14 cellular contexts compared by ENCODE assay signal in the genomic region with DNA sequence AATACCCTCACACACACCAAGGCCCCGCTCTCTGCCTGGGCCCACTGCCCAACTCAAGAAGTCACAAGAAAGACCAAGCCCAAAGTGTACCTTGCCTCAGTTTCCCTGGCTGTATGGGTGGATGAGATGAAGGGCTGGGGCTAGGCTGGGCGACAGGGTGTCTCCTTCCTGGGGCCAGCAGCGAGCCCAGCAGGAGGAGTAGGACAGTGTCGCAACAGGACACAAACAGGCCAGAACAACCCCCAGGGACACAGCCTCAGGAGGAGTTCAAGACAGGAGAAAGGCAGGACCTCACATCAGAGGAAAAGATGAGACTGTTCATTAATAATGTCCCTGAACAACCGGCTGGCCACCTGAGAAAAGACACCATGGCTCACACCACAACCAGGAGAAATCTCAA. TPM values are rescaled to one million over a fixed set of nuclear protein-coding genes. Genes with fewer than 3 reads are reported as not detected.
DNase-seq lines count a peak whose midpoint lies in the region; ATAC-seq and TF ChIP-seq lines count a peak whose summit lies in the region.
"Had no signal": no experiment of that assay in that cellular context is flagged by ENCODE, and none has a peak within 500 bp of the region (broad histone marks: within the 10 kb centered on the region; RNA-seq: fewer than 3 reads in every experiment).

No MANE protein-coding gene starts in this region.

- H3K27me3 Mint-ChIP-seq in activated T-cell treated with anti-CD3 and anti-CD28 coated beads, Interleukin-2, amount 50 U/mL, for 72 hours (ENCODE audit: low read depth): no peaks in the 10 kb centered on the region
- H3K27me3 Mint-ChIP-seq in nephron (ENCODE audit: low read depth) (no peaks in the 10 kb centered on the region), type B pancreatic cell (no peaks in the 10 kb centered on the region)

- H3K9me3 Mint-ChIP-seq in activated T-cell treated with anti-CD3 and anti-CD28 coated beads, Interleukin-2, amount 50 U/mL, for 72 hours: no peaks in the 10 kb centered on the region
- H3K9me3 Mint-ChIP-seq in nephron: no peaks in the 10 kb centered on the region
- no peaks in the 10 kb centered on the region for H3K9me3 Mint-ChIP-seq in type B pancreatic cell

- H3K4me3 ChIP-seq in coronary artery: no peak overlapping the region
- H3K4me3 ChIP-seq: testis had no signal

- H3K27ac Mint-ChIP-seq in activated T-cell treated with anti-CD3 and anti-CD28 coated beads, Interleukin-2, amount 50 U/mL, for 72 hours: peak overlapping the region; percentile 45
- H3K27ac Mint-ChIP-seq in nephron (peak overlapping the region in 2 of 3 experiments; percentile 26 to 80), type B pancreatic cell (peak overlapping the region; percentile 79)

- H3K36me3 Mint-ChIP-seq in activated T-cell treated with anti-CD3 and anti-CD28 coated beads, Interleukin-2, amount 50 U/mL, for 72 hours (ENCODE audit: insufficient read depth in 2 of 2): peaks cover 0 to 9% of the 10 kb centered on the region in 2 donors
- peaks cover 54% of the 10 kb centered on the region for H3K36me3 Mint-ChIP-seq in nephron (ENCODE audit: low read depth)
- peaks cover 21% of the 10 kb centered on the region for H3K36me3 Mint-ChIP-seq in type B pancreatic cell

- no peak for TF ChIP-seq CTCF in coronary artery (IDR thresholded peaks at IDR 0.05)
- TF ChIP-seq CTCF in nephron (IDR thresholded peaks at IDR 0.05; ENCODE audit: unreplicated experiment in 3 of 3): no peak
- TF ChIP-seq CTCF in type B pancreatic cell (conservative IDR thresholded peaks at IDR 0.05): no peak

- ATAC-seq in activated T-cell treated with anti-CD3 and anti-CD28 coated beads, Interleukin-2, amount 50 U/mL, for 72 hours (replicated peaks in 1 of 2): no peak
- ATAC-seq in HG03097 (IDR thresholded peaks at IDR 0.05; ENCODE audit: low FRiP score, unreplicated experiment): no peak

- H3K4me1 Mint-ChIP-seq in activated T-cell treated with anti-CD3 and anti-CD28 coated beads, Interleukin-2, amount 50 U/mL, for 72 hours (ENCODE audit: low read depth): peaks cover 35% of the 10 kb centered on the region
- H3K4me1 Mint-ChIP-seq in nephron (peaks cover 32% of the 10 kb centered on the region), type B pancreatic cell (ENCODE audit: unreplicated experiment) (peaks cover 29% of the 10 kb centered on the region)

- DNase-seq in activated T-cell treated with anti-CD3 and anti-CD28 coated beads, Interleukin-2, amount 50 U/mL, for 72 hours: no peak
- DNase-seq in activated T-cell treated with anti-CD3 and anti-CD28 coated beads for 4 hours: no peak
- DNase-seq in coronary artery (ENCODE audit: low spot score): no peak
- DNase-seq in type B pancreatic cell (ENCODE audit: extremely low spot score, unreplicated experiment): no peak
- DNase-seq in hepatic stellate cell (ENCODE audit: low spot score): no peak
- no peak for DNase-seq in effector CD4-positive, alpha-beta T cell
- DNase-seq: activated CD4-positive, CD25-positive, alpha-beta regulatory T cell treated with anti-CD3 and anti-CD28 coated beads, Interleukin-2, amount 50 U/mL, for 72 hours; Calu3; NCI-H2171 treated with DMSO at 0.1 percent for 48 hours; retina; SW 1271; testis had no signal

- H3K27ac ChIP-seq in coronary artery: peak overlapping the region; percentile 0 to 64

- H3K4me3 Mint-ChIP-seq in activated T-cell treated with anti-CD3 and anti-CD28 coated beads, Interleukin-2, amount 50 U/mL, for 72 hours: no peak overlapping the region
- H3K4me3 Mint-ChIP-seq in nephron (no peak overlapping the region), type B pancreatic cell (no peak overlapping the region)

RNA-seq across cellular contexts. Expression of gene CSNK1E, which starts 13.3 kb away (rescaled TPM):
- total RNA-seq in activated T-cell treated with anti-CD3 and anti-CD28 coated beads, Interleukin-2, amount 50 U/mL, for 72 hours: 100 to 1,000 TPM; 106 to 107 TPM
- total RNA-seq in type B pancreatic cell (ENCODE audit: low replicate concordance): 199 and 219 TPM in 2 replicates

RNA-seq across cellular contexts. Expression of gene TMEM184B, which starts 31.2 kb away (rescaled TPM):
- total RNA-seq in activated T-cell treated with anti-CD3 and anti-CD28 coated beads, Interleukin-2, amount 50 U/mL, for 72 hours: 10 to 100 TPM; 22.9 to 27.5 TPM
- 66.7 and 83.3 TPM in 2 replicates for total RNA-seq in type B pancreatic cell (ENCODE audit: low replicate concordance)
